ENCODE assay signal across 11 cellular contexts in genomic region chr2:232928564-232929302, GRCh38. TPM values are rescaled to one million over a fixed set of nuclear protein-coding genes. Genes with fewer than 3 reads are reported as not detected.
DNase-seq lines count a peak whose midpoint lies in the region; ATAC-seq, FAIRE-seq and TF ChIP-seq lines count a peak whose summit lies in the region.
"Had no signal": no experiment of that assay in that cellular context is flagged by ENCODE, and none has a peak within 500 bp of the region (broad histone marks: within the 10 kb centered on the region; RNA-seq: fewer than 3 reads in every experiment).

No MANE protein-coding gene starts in this region.

- H4K5ac ChIP-seq in H1 (ENCODE audit: insufficient read length, low read depth, low read length): no peak overlapping the region

- ATAC-seq in CD8-positive, alpha-beta T cell: no peak
- ATAC-seq in GM19324 (IDR thresholded peaks at IDR 0.05; ENCODE audit: low FRiP score, unreplicated experiment): no peak
- no peak for ATAC-seq in GM18498 (IDR thresholded peaks at IDR 0.05; ENCODE audit: unreplicated experiment)

- no peaks in the 10 kb centered on the region for H3K36me3 Mint-ChIP-seq in CD8-positive, alpha-beta T cell

- TF ChIP-seq POLR2A in H1 (IDR thresholded peaks at IDR 0.05; ENCODE audit: control extremely low read depth in 1 of 2, low read depth in 2 of 2, low read length in 2 of 2): no peak

- H2BK5ac ChIP-seq in H1 (ENCODE audit: low read depth, low read length): no peak overlapping the region

- peak overlapping the region; percentile 60 for H3K18ac ChIP-seq in H1 (ENCODE audit: extremely low read depth, low read length)

- no peak for FAIRE-seq in H1 (lab: Jason Lieb, UNC)

- peaks cover 17% of the 10 kb centered on the region for H3K27me3 ChIP-seq in CD8-positive, alpha-beta T cell (ENCODE audit: insufficient read depth, low read length)
- H3K27me3 ChIP-seq in H1 (replicated peaks in 1 of 4; ENCODE audit: control insufficient read depth in 3 of 4, extremely low read depth in 1 of 4, insufficient read depth in 3 of 4, low read length in 3 of 4) (peaks cover 25 to 53% (median 49%) of the 10 kb centered on the region in 4 experiments), neuron (ENCODE audit: insufficient read depth, low read length) (peaks cover 47% of the 10 kb centered on the region)

- H2AK5ac ChIP-seq in H1 (ENCODE audit: low read depth, low read length): no peak overlapping the region

- H3K27ac Mint-ChIP-seq in CD8-positive, alpha-beta T cell: no peak overlapping the region

- 3% methylated on average over 55 of the region's 55 CpGs; no CpG with 5 or more reads in 1 of the 2 experiments for WGBS in H1 (ENCODE audit: extremely low coverage in 1 of 2, insufficient coverage in 1 of 2, insufficient read length in 1 of 2, insufficient replicate concordance in 2 of 2, low coverage in 1 of 2, low lambda C conversion rate in 2 of 2, missing lambda C conversion rate in 1 of 2), 2 experiments

- TF ChIP-seq EP300 in H1 (IDR thresholded peaks at IDR 0.05; ENCODE audit: borderline replicate concordance in 1 of 2, low read depth in 2 of 2, low read length in 2 of 2): no peak

- H3K23me2 ChIP-seq in H1 (ENCODE audit: low read depth, low read length): peaks cover 11% of the 10 kb centered on the region; the same call in 1 of the 2 replicates

- H4K20me1 ChIP-seq in H1 (replicated peaks in 1 of 2; ENCODE audit: control insufficient read depth in 1 of 2, insufficient read depth in 2 of 2, low read length in 2 of 2): no peaks in the 10 kb centered on the region

- POLR2A ChIA-PET in CD8-positive, alpha-beta T cell (lab: Charles Lee): no interaction called here
- POLR2A ChIA-PET in H1 (lab: Charles Lee; ENCODE audit: partially characterized antibody): interaction anchor here (0.6 to 1.3 kb wide), 3 partner anchors 40 to 779 kb away, joined by 3 read pairs; no protein-coding TSS in a partner anchor

- H3K14ac ChIP-seq in H1 (ENCODE audit: insufficient read length): no peak overlapping the region

- H3K9ac ChIP-seq in H1 (replicated peaks in 1 of 4; ENCODE audit: extremely low read depth in 1 of 4, low read depth in 3 of 4, low read length in 3 of 4): no peak overlapping the region; a peak in 1 of 7 replicates

- no peak overlapping the region for H2BK12ac ChIP-seq in H1 (ENCODE audit: low read depth, low read length)

- H3K9me3 ChIP-seq in CD8-positive, alpha-beta T cell (ENCODE audit: low read length): no peaks in the 10 kb centered on the region
- H3K9me3 ChIP-seq in H1 (ENCODE audit: insufficient read depth in 2 of 2, low read depth in 1 of 2, low read length in 1 of 2) (no peaks in the 10 kb centered on the region), neuron (ENCODE audit: low read length) (peaks cover 5% of the 10 kb centered on the region)
- H3K9me3 ChIP-seq: tibial nerve had no signal

- peaks cover 12% of the 10 kb centered on the region for H3K4me1 ChIP-seq in CD8-positive, alpha-beta T cell (ENCODE audit: insufficient read depth, low read length)
- H3K4me1 ChIP-seq in H1 (replicated peaks in 1 of 4; ENCODE audit: control insufficient read depth in 3 of 4, insufficient read depth in 4 of 4, low read length in 3 of 4) (peaks cover 4 to 22% (median 6%) of the 10 kb centered on the region in 4 experiments), neuron (ENCODE audit: insufficient read depth, low read length) (peaks cover 6% of the 10 kb centered on the region)

- peak overlapping the region; percentile 85 to 91 for H3K4me2 ChIP-seq in H1 (ENCODE audit: insufficient read depth in 1 of 2, low read depth in 2 of 2, low read length in 2 of 2)

- H3K79me2 ChIP-seq in H1 (ENCODE audit: control insufficient read depth in 1 of 2, insufficient read depth in 2 of 2, low read length in 2 of 2): no peaks in the 10 kb centered on the region

- no peak overlapping the region for H3K23ac ChIP-seq in H1 (ENCODE audit: insufficient read length)

- no peak overlapping the region for H2BK20ac ChIP-seq in H1 (ENCODE audit: low read length)

- peak overlapping the region; percentile 76 for H3K4me3 Mint-ChIP-seq in CD8-positive, alpha-beta T cell

- no peak overlapping the region for H2BK120ac ChIP-seq in H1 (replicated peaks; ENCODE audit: low read depth, low read length)

- H3K56ac ChIP-seq in H1 (replicated peaks; ENCODE audit: insufficient read length, low read depth, low read length): no peak overlapping the region

- no peaks in the 10 kb centered on the region for H3K79me1 ChIP-seq in H1 (ENCODE audit: low read depth, low read length)

- no peak overlapping the region; the same call in 1 of the 2 replicates for H2BK15ac ChIP-seq in H1 (ENCODE audit: low read length)

- CTCF ChIA-PET in CD8-positive, alpha-beta T cell (lab: Charles Lee): no interaction called here
- CTCF ChIA-PET in H1 (lab: Charles Lee; ENCODE audit: partially characterized antibody): interaction anchor here (0.7 to 1.7 kb wide), 6 partner anchors 37 to 125 kb away, joined by 3 to 4 read pairs (median 3); no protein-coding TSS in a partner anchor

- no peak overlapping the region for H3K4me3 ChIP-seq in CD8-positive, alpha-beta T cell (ENCODE audit: low read depth, low read length)
- H3K4me3 ChIP-seq in H1 (ENCODE audit: extremely low read depth in 1 of 4, insufficient read depth in 2 of 4, low read depth in 3 of 4, low read length in 4 of 4) (peak overlapping the region; percentile 34 to 79 (median 46)), neuron (ENCODE audit: low read length) (peak overlapping the region; percentile 36)

- no peak overlapping the region for H4K8ac ChIP-seq in H1 (ENCODE audit: extremely low read depth, insufficient read depth, low read length)

- peaks cover 57% of the 10 kb centered on the region for H3K27me3 Mint-ChIP-seq in CD8-positive, alpha-beta T cell (ENCODE audit: low read depth)

- no peak for TF ChIP-seq RAD21 in H1 (IDR thresholded peaks at IDR 0.05 in 1 of 2, conservative IDR thresholded peaks at IDR 0.05 in 1 of 2; ENCODE audit: low read depth in 2 of 2, low read length in 2 of 2)

- no peaks in the 10 kb centered on the region for H3K36me3 ChIP-seq in CD8-positive, alpha-beta T cell (ENCODE audit: insufficient read depth, low read length)
- H3K36me3 ChIP-seq in H1 (ENCODE audit: control insufficient read depth in 2 of 4, insufficient read depth in 4 of 4, low read length in 3 of 4) (peaks cover 0 to 6% (median 0%) of the 10 kb centered on the region in 4 experiments; a peak in 1 of 8 replicates), neuron (ENCODE audit: insufficient read depth, low read length) (no peaks in the 10 kb centered on the region)

- no peak overlapping the region for H3K27ac ChIP-seq in CD8-positive, alpha-beta T cell (ENCODE audit: low read depth, low read length)
- H3K27ac ChIP-seq in H1 (ENCODE audit: low read depth, low read length): no peak overlapping the region

- TF ChIP-seq CTCF in CD8-positive, alpha-beta T cell (IDR thresholded peaks at IDR 0.05): no peak
- no peak for TF ChIP-seq CTCF in H1 (IDR thresholded peaks at IDR 0.05; ENCODE audit: control extremely low read depth in 1 of 3, insufficient read depth in 1 of 3, low read depth in 1 of 3, low read length in 3 of 3)

- H2AFZ ChIP-seq in H1 (ENCODE audit: low read length): 0 out of 2 replicates have a peak overlapping the region, but pooled peaks have one; percentile 26
- H2AFZ ChIP-seq in neuron (ENCODE audit: low read depth, low read length): no peak overlapping the region

- no peak for DNase-seq in CD8-positive, alpha-beta T cell
- DNase-seq in NCI-H748 treated with DMSO at 0.1 percent for 48 hours (lab: John Stamatoyannopoulos, UW) (peak; percentile 11), H1 (ENCODE audit: low read depth in 1 of 2, low spot score in 2 of 2) (peak in 1 of 2 experiments; percentile 80), SKM-1 (lab: John Stamatoyannopoulos, UW; ENCODE audit: unreplicated experiment) (no peak), kidney tubule cell (ENCODE audit: low spot score) (no peak)
- DNase-seq: activated CD4-positive, alpha-beta T cell treated with anti-CD3 and anti-CD28 coated beads, Interleukin-2, amount 50 U/mL, for 1 hour; DMS79 had no signal

- no peaks in the 10 kb centered on the region for H3K9me3 Mint-ChIP-seq in CD8-positive, alpha-beta T cell

- peaks cover 11% of the 10 kb centered on the region for H3K4me1 Mint-ChIP-seq in CD8-positive, alpha-beta T cell (ENCODE audit: low read depth)

- no peak overlapping the region for H3K4ac ChIP-seq in H1 (replicated peaks; ENCODE audit: insufficient read length, low read depth, low read length)

- intact Hi-C loops in CD8-positive, alpha-beta T cell (cut with DNase I, micrococcal nuclease): no loop called here

- no peak overlapping the region for H4K91ac ChIP-seq in H1 (replicated peaks; ENCODE audit: insufficient read length, low read length)

TF ChIP-seq in H1, 55 proteins besides CTCF, POLR2A, EP300 and RAD21 (continues in another document):
- TF ChIP-seq EGR1 (IDR thresholded peaks at IDR 0.05; ENCODE audit: borderline replicate concordance, low read depth, low read length) (no peak), CBX8 (IDR thresholded peaks at IDR 0.05; ENCODE audit: borderline replicate concordance, low read depth, low read length) (no peak), YY1 (IDR thresholded peaks at IDR 0.05; ENCODE audit: low read depth, low read length) (no peak), ASH2L (IDR thresholded peaks at IDR 0.05; ENCODE audit: low read length) (peak; percentile 54), GABPA (IDR thresholded peaks at IDR 0.05; ENCODE audit: borderline replicate concordance, insufficient read depth, low read length) (no peak), BCL11A (IDR thresholded peaks at IDR 0.05; ENCODE audit: low read depth in 2 of 2, low read length in 2 of 2) (no peak), KDM4A (IDR thresholded peaks at IDR 0.05; ENCODE audit: low read depth, low read length, severe bottlenecking) (peak; percentile 44), CTBP2 (IDR thresholded peaks at IDR 0.05; ENCODE audit: borderline replicate concordance, insufficient read depth, insufficient read length, low read length) (peak; percentile 33), GTF2F1 (IDR thresholded peaks at IDR 0.05; ENCODE audit: borderline replicate concordance, low read depth, low read length) (no peak), MAX (IDR thresholded peaks at IDR 0.05) (0 out of 2 replicates have a peak, but pooled peaks have one; percentile 10)

RNA-seq across cellular contexts. Expression of gene SNORC, which starts 58.7 kb away (rescaled TPM):
- under 1 TPM; 0.16 to 0.44 TPM for total RNA-seq in CD8-positive, alpha-beta T cell
- 1.6 and 2.1 TPM in 2 replicates for total RNA-seq in H1 (2021; fragmentation: NEBNext Ultra II Directional; extraction: Animal tissue kit (Norgen Biotek cat#: 25700))
- polyA plus RNA-seq in H1 (2011; rRNA removed): 1.8 and 2.8 TPM in 2 replicates
- 2.0 TPM for polyA plus RNA-seq in H1 (2011; cell fraction: cytosol; rRNA removed)
- polyA plus RNA-seq in H1 (2011; cell fraction: nucleus; rRNA removed): 7.3 TPM
- 1.2 to 1.9 TPM (median 1.4 TPM) in 4 replicates for polyA plus RNA-seq in H1 (2012, experiment 1 of 2)
- 0.79 TPM for polyA plus RNA-seq in H1 (2012, experiment 2 of 2)
- polyA plus RNA-seq in H1 (2013, experiment 1 of 2): 2.3 TPM
- polyA plus RNA-seq in H1 (2013, experiment 2 of 2): 2.0 TPM
- 0.13 and 0.24 TPM in 2 replicates for polyA minus RNA-seq in H1 (2011; rRNA and poly(A)+ RNA removed)
- 3.4 TPM for polyA minus RNA-seq in H1 (2011; cell fraction: cytosol; rRNA and poly(A)+ RNA removed)
- polyA minus RNA-seq in H1 (2011; cell fraction: nucleus; rRNA and poly(A)+ RNA removed): 3.2 TPM
